Comparison of ENCODE assay signal across 10 cellular contexts in genomic region chr1:165799387-165799786, GRCh38.
"Had no signal": no experiment of that assay in that cellular context is flagged by ENCODE, and none has a peak within 500 bp of the region (broad histone marks: within the 10 kb centered on the region; RNA-seq: fewer than 3 reads in every experiment).

No MANE protein-coding gene starts in this region.

- DNase-seq: GM23248, GOT3, H7, IMR-90, Kasumi-1, KBM-7 had no signal

- H3K9ac ChIP-seq: GM23248, KMS-11 had no signal

- FAIRE-seq: HTR-8/SVneo had no signal

- H3K27ac ChIP-seq: GM23248, HL-60, KMS-11 had no signal

- H3K4me1 ChIP-seq: HAP-1 had no signal

- H3K4me3 ChIP-seq: GM23248, HAP-1 had no signal

- H2AFZ ChIP-seq: GM23248 had no signal

- H3K4me2 ChIP-seq: KMS-11 had no signal

- H3K36me3 ChIP-seq: HAP-1 had no signal
